ENCODE assay signal across 9 cellular contexts in genomic region chrX:66016905-66017658, GRCh38. TPM values are rescaled to one million over a fixed set of nuclear protein-coding genes. Genes with fewer than 3 reads are reported as not detected.
DNase-seq lines count a peak whose midpoint lies in the region; ATAC-seq, FAIRE-seq and TF ChIP-seq lines count a peak whose summit lies in the region.
"Had no signal": no experiment of that assay in that cellular context is flagged by ENCODE, and none has a peak within 500 bp of the region (broad histone marks: within the 10 kb centered on the region; RNA-seq: fewer than 3 reads in every experiment).

No MANE protein-coding gene starts in this region.

- no peaks in the 10 kb centered on the region for H3K4me1 ChIP-seq in right atrium auricular region
- H3K4me1 ChIP-seq in GM12878 (ENCODE audit: control insufficient read depth, insufficient read depth, low read length) = peaks cover 61% of the 10 kb centered on the region
- H3K4me1 ChIP-seq in transverse colon = no peaks in the 10 kb centered on the region
- H3K4me1 ChIP-seq in vagina = no peaks in the 10 kb centered on the region
- H3K4me1 ChIP-seq: gastroesophageal sphincter had no signal

- RAD21 ChIA-PET in GM12878 (lab: Charles Lee; ENCODE audit: unreplicated experiment) = interaction anchor here (0.6 to 4.8 kb wide), 19 partner anchors 9 to 714 kb away, joined by 3 to 47 read pairs (median 5); no protein-coding TSS in a partner anchor

- 0% methylated on average over 2 of the region's 2 CpGs for WGBS in GM12878 (ENCODE audit: insufficient coverage, insufficient replicate concordance, low lambda C conversion rate, missing lambda C conversion rate)
- 28% methylated on average over 2 of the region's 2 CpGs; no CpG with 5 or more reads in 1 of the 2 donors for WGBS in transverse colon (ENCODE audit: low coverage in 1 of 2), 2 donors

- no peaks in the 10 kb centered on the region for H3K27me3 ChIP-seq in right atrium auricular region
- H3K27me3 ChIP-seq in GM12878 (replicated peaks in 1 of 2; ENCODE audit: control insufficient read depth in 2 of 2, insufficient read depth in 2 of 2, low read length in 1 of 2) = no peaks in the 10 kb centered on the region
- no peaks in the 10 kb centered on the region for H3K27me3 ChIP-seq in transverse colon
- H3K27me3 ChIP-seq in vagina = no peaks in the 10 kb centered on the region
- H3K27me3 ChIP-seq: gastroesophageal sphincter had no signal

- CTCF ChIA-PET in GM12878 (lab: Yijun Ruan, JAX) = interaction anchor here (0.8 to 7.0 kb wide), 16 partner anchors 9 to 715 kb away, joined by 3 to 47 read pairs (median 6); no protein-coding TSS in a partner anchor

- ATAC-seq in Right ventricle myocardium inferior = no peak
- ATAC-seq in HG03432 (IDR thresholded peaks at IDR 0.05; ENCODE audit: unreplicated experiment) = peak; percentile 32
- peak; percentile 47 for ATAC-seq in GM12878
- ATAC-seq: gastroesophageal sphincter had no signal

- no peak overlapping the region for H2AFZ ChIP-seq in GM12878 (ENCODE audit: control insufficient read depth, low read depth, low read length)

- H3K4me3 ChIP-seq in right atrium auricular region (no peak overlapping the region), GM12878 (0 out of 2 replicates have a peak overlapping the region, but pooled peaks have one; percentile 32), transverse colon (peak overlapping the region in 1 of 4 donors; percentile 7), vagina (peak overlapping the region in 1 of 2 donors; percentile 9)

- DNase-seq in Right ventricle myocardium inferior (ENCODE audit: missing footprints) (peak; percentile 6), right atrium auricular region (ENCODE audit: low spot score) (no peak), GM12878 (ENCODE audit: low read depth, low spot score) (no peak), transverse colon (no peak), DMS53 (lab: John Stamatoyannopoulos, UW) (no peak), vagina (ENCODE audit: extremely low spot score in 2 of 2) (no peak), NCI-H774 (lab: John Stamatoyannopoulos, UW) (no peak)

- H3K27ac ChIP-seq in right atrium auricular region (no peak overlapping the region), GM12878 (ENCODE audit: control insufficient read depth, insufficient read depth) (peak overlapping the region; percentile 87), transverse colon (peak overlapping the region; percentile 40 to 62 (median 50)), vagina (no peak overlapping the region)
- H3K27ac ChIP-seq: gastroesophageal sphincter had no signal

- peak overlapping the region; percentile 15; the same call in 1 of the 2 replicates for H3K9ac ChIP-seq in GM12878 (ENCODE audit: control insufficient read depth, insufficient read depth, low read length)

- intact Hi-C loops in Right ventricle myocardium inferior (cut with DNase I) = no loop called here
- intact Hi-C loops in GM12878 (cut with micrococcal nuclease; ENCODE audit: unreplicated experiment) = loop anchor here (5.0 to 10.0 kb wide), 4 partner anchors 150 to 718 kb away; no protein-coding TSS in a partner anchor
- intact Hi-C loops in transverse colon (cut with DNase I; ENCODE audit: low total_unique reads) = no loop called here
- intact Hi-C loops in vagina (cut with DNase I) = no loop called here

- TF ChIP-seq CTCF in right atrium auricular region (IDR thresholded peaks at IDR 0.05) = no peak
- TF ChIP-seq CTCF in GM12878 (IDR thresholded peaks at IDR 0.05 in 2 of 3, conservative IDR thresholded peaks at IDR 0.05 in 1 of 3; ENCODE audit: control insufficient read depth in 2 of 3, extremely low read depth in 1 of 3, insufficient read depth in 1 of 3, low read depth in 3 of 3, low read length in 3 of 3) = no peak
- no peak for TF ChIP-seq CTCF in transverse colon (IDR thresholded peaks at IDR 0.05)
- TF ChIP-seq CTCF in vagina (IDR thresholded peaks at IDR 0.05) = no peak

- no peak for TF ChIP-seq POLR2A in GM12878 (IDR thresholded peaks at IDR 0.05; ENCODE audit: low read depth, low read length)
- no peak for TF ChIP-seq POLR2A in transverse colon (IDR thresholded peaks at IDR 0.05)
- no peak for TF ChIP-seq POLR2A in vagina (IDR thresholded peaks at IDR 0.05)

- BruUV-seq in GM12878 (replicated peaks; lab: Mats Ljungman, UMichigan) = TSS peak; percentile 59

- POLR2A ChIA-PET in GM12878 (lab: Charles Lee) = interaction anchor here (0.8 to 2.4 kb wide), 8 partner anchors 12 to 91 kb away, joined by 3 to 10 read pairs (median 4); no protein-coding TSS in a partner anchor

- peak overlapping the region; percentile 55 for H3K4me2 ChIP-seq in GM12878 (ENCODE audit: control insufficient read depth, insufficient read depth)

- no peak for TF ChIP-seq EP300 in GM12878 (IDR thresholded peaks at IDR 0.05; ENCODE audit: borderline replicate concordance in 1 of 2, control insufficient read depth in 1 of 2, low read depth in 2 of 2, low read length in 2 of 2)
- no peak for TF ChIP-seq EP300 in transverse colon (IDR thresholded peaks at IDR 0.05; ENCODE audit: low read depth)

- no peaks in the 10 kb centered on the region for H3K79me2 ChIP-seq in GM12878 (ENCODE audit: control insufficient read depth, insufficient read depth, low read length)

- no peaks in the 10 kb centered on the region for H3K9me3 ChIP-seq in right atrium auricular region
- no peaks in the 10 kb centered on the region for H3K9me3 ChIP-seq in GM12878 (replicated peaks; ENCODE audit: control insufficient read depth, insufficient read depth, low read length)
- no peaks in the 10 kb centered on the region for H3K9me3 ChIP-seq in transverse colon
- no peaks in the 10 kb centered on the region for H3K9me3 ChIP-seq in vagina
- H3K9me3 ChIP-seq: gastroesophageal sphincter had no signal

- TF ChIP-seq RAD21 in GM12878 (IDR thresholded peaks at IDR 0.05; ENCODE audit: insufficient read depth, low read depth, low read length) = no peak

- no peaks in the 10 kb centered on the region for H4K20me1 ChIP-seq in GM12878 (ENCODE audit: control insufficient read depth, insufficient read depth)

- in situ Hi-C loops in GM12878 (cut with MboI) = loop anchor here (25.0 kb wide), 1 partner anchor 1805 kb away; the partner anchor contains the start of gene AMER1
- in situ Hi-C loops in transverse colon (cut with MboI; ENCODE audit: low pct_ligation_motif_present in 1 of 4, low pct_unique_long_range_greater_than_20kb in 1 of 4, low sequenced_read_pairs in 3 of 4) = no loop called here

- no peaks in the 10 kb centered on the region for H3K36me3 ChIP-seq in right atrium auricular region
- H3K36me3 ChIP-seq in GM12878 (ENCODE audit: control insufficient read depth in 2 of 2, insufficient read depth in 2 of 2, low read length in 1 of 2) = no peaks in the 10 kb centered on the region
- no peaks in the 10 kb centered on the region for H3K36me3 ChIP-seq in transverse colon
- no peaks in the 10 kb centered on the region for H3K36me3 ChIP-seq in vagina
- H3K36me3 ChIP-seq: gastroesophageal sphincter had no signal

- SMC1A ChIA-PET in GM12878 (lab: Charles Lee; ENCODE audit: uncharacterized antibody, unreplicated experiment) = interaction anchor here (0.6 to 10.6 kb wide), 29 partner anchors 9 to 711 kb away, joined by 3 to 85 read pairs (median 4); partner anchors contain the start of gene VSIG4

- FAIRE-seq in GM12878 (lab: Jason Lieb, UNC) = no peak

TF ChIP-seq in GM12878, 131 proteins besides CTCF, POLR2A, EP300 and RAD21 (continues in another document):
- no peak for TF ChIP-seq MEF2B (IDR thresholded peaks at IDR 0.05; ENCODE audit: partially characterized antibody, poor library complexity, severe bottlenecking)
- TF ChIP-seq IRF4 (IDR thresholded peaks at IDR 0.05; ENCODE audit: low read depth, low read length) = 0 out of 2 replicates have a peak, but pooled peaks have one; percentile 17
- no peak for TF ChIP-seq BHLHE40 (IDR thresholded peaks at IDR 0.05; ENCODE audit: borderline replicate concordance in 1 of 2, low read depth in 2 of 2, low read length in 1 of 2)
- no peak for TF ChIP-seq ATF3 (IDR thresholded peaks at IDR 0.05; ENCODE audit: borderline replicate concordance, extremely low read depth, low read depth, low read length)
- TF ChIP-seq, protein P1, sequence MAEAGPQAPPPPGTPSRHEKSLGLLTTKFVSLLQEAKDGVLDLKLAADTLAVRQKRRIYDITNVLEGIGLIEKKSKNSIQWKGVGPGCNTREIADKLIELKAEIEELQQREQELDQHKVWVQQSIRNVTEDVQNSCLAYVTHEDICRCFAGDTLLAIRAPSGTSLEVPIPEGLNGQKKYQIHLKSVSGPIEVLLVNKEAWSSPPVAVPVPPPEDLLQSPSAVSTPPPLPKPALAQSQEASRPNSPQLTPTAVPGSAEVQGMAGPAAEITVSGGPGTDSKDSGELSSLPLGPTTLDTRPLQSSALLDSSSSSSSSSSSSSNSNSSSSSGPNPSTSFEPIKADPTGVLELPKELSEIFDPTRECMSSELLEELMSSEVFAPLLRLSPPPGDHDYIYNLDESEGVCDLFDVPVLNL (IDR thresholded peaks at IDR 0.05; ENCODE audit: low read depth, low read length) = no peak
- TF ChIP-seq FOXM1 (IDR thresholded peaks at IDR 0.05; ENCODE audit: low read depth, low read length) = no peak
- TF ChIP-seq ZBED1 (IDR thresholded peaks at IDR 0.05; ENCODE audit: borderline replicate concordance) = no peak
- TF ChIP-seq SRF (IDR thresholded peaks at IDR 0.05; ENCODE audit: low read depth in 2 of 2, low read length in 2 of 2) = peak; percentile 65 to 91

RNA-seq across cellular contexts. Expression of gene VSIG4, which starts 22.8 kb away (rescaled TPM):
- total RNA-seq in Right ventricle myocardium inferior (65.1 TPM), right atrium auricular region (10 to 100 TPM; 28.0 to 71.6 TPM), GM12878 (2014; rRNA removed) (not detected in 2 replicates), GM12878 (2014; rRNA removed; fragmentation: Illumina TruSeq; extraction: Trizol) (not detected in 2 replicates), GM12878 (2021) (0.13 and 0.36 TPM in 2 replicates), transverse colon (10 to 100 TPM in 3 of 4 donors, 1 to 10 TPM in 1; 7.5 to 66.9 (median 32.1) TPM), vagina (57.0 TPM)
- total RNA-seq in GM12878 (2013; cell fraction: nucleolus; rRNA removed) = not detected in 2 replicates
- polyA plus RNA-seq in GM12878 (2011; ENCODE audit: low read depth) = not detected
- polyA plus RNA-seq in GM12878 (2011; rRNA removed) (0.05 TPM in 1 of 2 replicates, not detected in the other), GM12878 (2014; fragmentation: Illumina TruSeq; extraction: Trizol) (not detected in 2 replicates), GM12878 (2014; fragmentation: Nextera tagmentation; extraction: Ambion mirVana) (not detected), GM12878 (2014; rRNA removed) (not detected in 2 replicates), GM12878 (2016; fragmentation: Nextera tagmentation; extraction: Ambion mirVana) (not detected)
- 0.05 and 0.06 TPM in 2 replicates for polyA plus RNA-seq in GM12878 (2011; cell fraction: cytosol; rRNA removed)
- polyA plus RNA-seq in GM12878 (2011; cell fraction: nucleus; rRNA removed) = 0.10 TPM in 1 of 2 replicates, not detected in the other
- not detected in 2 replicates for polyA plus RNA-seq in GM12878 (2012)
- polyA minus RNA-seq in GM12878 (2011; rRNA and poly(A)+ RNA removed) = 0.15 TPM in 1 of 2 replicates, not detected in the other
- not detected in 2 replicates for polyA minus RNA-seq in GM12878 (2011; cell fraction: cytosol; rRNA and poly(A)+ RNA removed)
- not detected in 2 replicates for polyA minus RNA-seq in GM12878 (2011; cell fraction: nucleus; rRNA and poly(A)+ RNA removed)

Comparison
In these comparisons a context has a peak if more than half of its experiments do, and no peak if none do; other contexts are left out.
1. H3K27ac ChIP-seq: peak in GM12878 (single experiment) and transverse colon (4 of 4); none in right atrium auricular region (0 of 2) and vagina (single experiment).
2. RNA of gene VSIG4, which starts 22.8 kb away (total RNA-seq): 28.0 to 71.6 TPM in right atrium auricular region, 65.1 TPM in Right ventricle myocardium inferior (single experiment), 57.0 TPM in vagina (single experiment) and 7.5 to 66.9 TPM in transverse colon; 0.13 to 0.36 TPM in GM12878; every median in the first group is over 4 times any median in the second.